11 cellular contexts compared by ENCODE assay signal in genomic region chr7:27108390-27109127, GRCh38. TPM values are rescaled to one million over a fixed set of nuclear protein-coding genes. Genes with fewer than 3 reads are reported as not detected.
DNase-seq lines count a peak whose midpoint lies in the region; ATAC-seq and TF ChIP-seq lines count a peak whose summit lies in the region.
"Had no signal": no experiment of that assay in that cellular context is flagged by ENCODE, and none has a peak within 500 bp of the region (broad histone marks: within the 10 kb centered on the region; RNA-seq: fewer than 3 reads in every experiment).

No MANE protein-coding gene starts in this region.

- TF ChIP-seq CTCF in adrenal gland (IDR thresholded peaks at IDR 0.05) (peak in 2 of 6 experiments; percentile 23 to 33), heart left ventricle (IDR thresholded peaks at IDR 0.05) (no peak), type B pancreatic cell (conservative IDR thresholded peaks at IDR 0.05) (peak; percentile 44), GM13977 (IDR thresholded peaks at IDR 0.05; ENCODE audit: extremely low read depth, insufficient read depth, missing control alignments) (no peak)

- H3K36me3 Mint-ChIP-seq in type B pancreatic cell: peaks cover 37% of the 10 kb centered on the region
- peaks cover 0 to 3% (median 0%) of the 10 kb centered on the region in 5 donors for H3K36me3 Mint-ChIP-seq in naive thymus-derived CD4-positive, alpha-beta T cell

- TF ChIP-seq POLR2A in adrenal gland (IDR thresholded peaks at IDR 0.05): peak in 1 of 2 donors; percentile 71
- peak in 1 of 2 donors; percentile 76 for TF ChIP-seq POLR2A in heart left ventricle (IDR thresholded peaks at IDR 0.05)

- in situ Hi-C loops in GM13977 (cut with MboI; ENCODE audit: low pct_unique_long_range_greater_than_20kb, low sequenced_read_pairs, unreplicated experiment): no loop called here

- H3K4me3 Mint-ChIP-seq in type B pancreatic cell: peak overlapping the region; percentile 97
- H3K4me3 Mint-ChIP-seq in naive thymus-derived CD4-positive, alpha-beta T cell: no peak overlapping the region

- H3K27ac Mint-ChIP-seq in type B pancreatic cell: peak overlapping the region; percentile 97
- no peak overlapping the region for H3K27ac Mint-ChIP-seq in naive thymus-derived CD4-positive, alpha-beta T cell

- H3K27me3 ChIP-seq in adrenal gland: no peaks in the 10 kb centered on the region
- peaks cover 63 to 100% (median 97%) of the 10 kb centered on the region in 9 donors for H3K27me3 ChIP-seq in heart left ventricle
- no peaks in the 10 kb centered on the region for H3K27me3 ChIP-seq in mucosa of stomach (ENCODE audit: control insufficient read depth, insufficient read depth, low read length)
- peaks cover 0 to 2% of the 10 kb centered on the region in 2 donors for H3K27me3 ChIP-seq in naive thymus-derived CD4-positive, alpha-beta T cell (ENCODE audit: control insufficient read depth in 2 of 2, insufficient read depth in 2 of 2, low read length in 2 of 2)

- DNase-seq in adrenal gland: peak in 3 of 7 donors; percentile 67 to 71 (median 69)
- peak in 1 of 5 donors; percentile 72 for DNase-seq in heart left ventricle
- peak; percentile 81 for DNase-seq in type B pancreatic cell (ENCODE audit: extremely low spot score, unreplicated experiment)
- no peak for DNase-seq in GM13977 (ENCODE audit: low spot score)
- DNase-seq in NCI-H1092 treated with DMSO at 0.1 percent for 48 hours (lab: John Stamatoyannopoulos, UW): no peak
- DNase-seq in naive thymus-derived CD4-positive, alpha-beta T cell: no peak
- no peak for DNase-seq in caudate nucleus (lab: John Stamatoyannopoulos, UW)
- DNase-seq: cortex of kidney, DND-41 had no signal

- no peaks in the 10 kb centered on the region for H3K36me3 ChIP-seq in adrenal gland (replicated peaks in 1 of 2)
- H3K36me3 ChIP-seq in heart left ventricle: no peaks in the 10 kb centered on the region
- no peaks in the 10 kb centered on the region for H3K36me3 ChIP-seq in mucosa of stomach (ENCODE audit: control insufficient read depth, insufficient read depth, low read length)
- no peaks in the 10 kb centered on the region for H3K36me3 ChIP-seq in naive thymus-derived CD4-positive, alpha-beta T cell (ENCODE audit: control insufficient read depth in 2 of 3, insufficient read depth in 3 of 3, low read length in 3 of 3)

- no peaks in the 10 kb centered on the region for H3K9me3 ChIP-seq in adrenal gland (replicated peaks in 1 of 3)
- no peaks in the 10 kb centered on the region for H3K9me3 ChIP-seq in heart left ventricle
- no peaks in the 10 kb centered on the region for H3K9me3 ChIP-seq in mucosa of stomach (ENCODE audit: control insufficient read depth, low read length)
- H3K9me3 ChIP-seq in naive thymus-derived CD4-positive, alpha-beta T cell (ENCODE audit: control insufficient read depth in 2 of 3, low read length in 3 of 3): no peaks in the 10 kb centered on the region

- peaks cover 54% of the 10 kb centered on the region for H3K4me1 Mint-ChIP-seq in type B pancreatic cell (ENCODE audit: unreplicated experiment)
- H3K4me1 Mint-ChIP-seq in naive thymus-derived CD4-positive, alpha-beta T cell: peaks cover 0 to 6% (median 3%) of the 10 kb centered on the region in 7 donors

- POLR2A ChIA-PET in naive thymus-derived CD4-positive, alpha-beta T cell (lab: Charles Lee): no interaction called here

- H3K27ac ChIP-seq in adrenal gland: peak overlapping the region; percentile 39 to 97 (median 61)
- H3K27ac ChIP-seq in heart left ventricle: peak overlapping the region in 9 of 12 donors; percentile 44 to 93 (median 67)
- no peak overlapping the region for H3K27ac ChIP-seq in naive thymus-derived CD4-positive, alpha-beta T cell (ENCODE audit: low read depth, low read length)
- no peak overlapping the region for H3K27ac ChIP-seq in caudate nucleus (ENCODE audit: low read depth, low read length)

- 30 to 51% (median 39%) methylated on average over 11 to 41 of the region's 41 CpGs for WGBS in adrenal gland, 4 donors
- WGBS in heart left ventricle, 4 donors: 10 to 16% (median 13%) methylated on average over 22 to 41 of the region's 41 CpGs

- intact Hi-C loops in adrenal gland (cut with DNase I): loop anchor here in 1 of 2 donors (10.0 kb wide), 1 partner anchor 244 kb away; the partner anchor contains the start of gene SKAP2
- intact Hi-C loops in heart left ventricle (cut with DNase I): no loop called here
- intact Hi-C loops in naive thymus-derived CD4-positive, alpha-beta T cell (cut with micrococcal nuclease): no loop called here

- H3K9ac ChIP-seq in mucosa of stomach (ENCODE audit: low read length): peak overlapping the region; percentile 83

- H3K4me3 ChIP-seq in adrenal gland (peak overlapping the region in 2 of 4 donors; percentile 2 to 45), heart left ventricle (peak overlapping the region in 7 of 12 donors; percentile 17 to 51 (median 36)), mucosa of stomach (ENCODE audit: low read length) (peak overlapping the region; percentile 7)
- no peak overlapping the region for H3K4me3 ChIP-seq in naive thymus-derived CD4-positive, alpha-beta T cell (ENCODE audit: low read length)
- H3K4me3 ChIP-seq: lung had no signal

- H3K4me1 ChIP-seq in adrenal gland (replicated peaks in 1 of 2) (peaks cover 0 to 17% of the 10 kb centered on the region in 2 donors), heart left ventricle (peaks cover 0 to 34% (median 3%) of the 10 kb centered on the region in 12 donors), mucosa of stomach (ENCODE audit: control insufficient read depth, insufficient read depth, low read length) (peaks cover 65% of the 10 kb centered on the region)
- H3K4me1 ChIP-seq in naive thymus-derived CD4-positive, alpha-beta T cell (ENCODE audit: control insufficient read depth in 2 of 2, insufficient read depth in 2 of 2, low read length in 2 of 2): no peaks in the 10 kb centered on the region

- H3K27me3 Mint-ChIP-seq in type B pancreatic cell: peaks cover 61% of the 10 kb centered on the region
- peaks cover 26 to 33% (median 31%) of the 10 kb centered on the region in 5 donors for H3K27me3 Mint-ChIP-seq in naive thymus-derived CD4-positive, alpha-beta T cell

- CTCF ChIA-PET in naive thymus-derived CD4-positive, alpha-beta T cell (lab: Charles Lee): no interaction called here

- ATAC-seq in heart left ventricle: peak; percentile 29 to 72 (median 52)
- no peak for ATAC-seq in naive thymus-derived CD4-positive, alpha-beta T cell

- no peaks in the 10 kb centered on the region for H3K9me3 Mint-ChIP-seq in type B pancreatic cell
- peaks cover 0 to 4% (median 0%) of the 10 kb centered on the region in 11 donors for H3K9me3 Mint-ChIP-seq in naive thymus-derived CD4-positive, alpha-beta T cell

RNA-seq across cellular contexts. Expression of gene HOXA2, which starts 6.1 kb away (rescaled TPM):
- total RNA-seq in adrenal gland (1 to 10 TPM in 5 of 8 donors, under 1 TPM in 2, not detected in 1; 0.41 to 1.9 (median 1.1) TPM), heart left ventricle (under 1 TPM in 2 of 9 donors, not detected in 7; 0.14 to 0.57 TPM), type B pancreatic cell (ENCODE audit: low replicate concordance) (7.7 and 26.8 TPM in 2 replicates)
- polyA plus RNA-seq in adrenal gland (1 to 10 TPM; 1.2 to 2.8 (median 2.0) TPM), heart left ventricle (under 1 TPM in 1 of 2 donors, not detected in 1; 0.03 TPM)
- not detected for total RNA-seq in naive thymus-derived CD4-positive, alpha-beta T cell
- not detected for polyA plus RNA-seq in naive thymus-derived CD4-positive, alpha-beta T cell

RNA-seq across cellular contexts. Expression of gene HOXA1, which starts 12.8 kb away (rescaled TPM):
- total RNA-seq in adrenal gland (1 to 10 TPM in 2 of 8 donors, under 1 TPM in 5, not detected in 1; 0.18 to 1.1 (median 0.90) TPM), heart left ventricle (under 1 TPM in 3 of 9 donors, not detected in 6; 0.12 to 0.66 (median 0.59) TPM), type B pancreatic cell (ENCODE audit: low replicate concordance) (9.5 and 22.0 TPM in 2 replicates)
- polyA plus RNA-seq in adrenal gland (under 1 TPM; 0.30 to 0.97 (median 0.32) TPM), heart left ventricle (under 1 TPM in 1 of 2 donors, not detected in 1; 0.07 TPM)
- total RNA-seq in naive thymus-derived CD4-positive, alpha-beta T cell: 1 to 10 TPM in 1 of 5 experiments, under 1 TPM in 3, not detected in 1; 0.10 to 1.1 (median 0.41) TPM
- under 1 TPM; 0.09 to 0.18 TPM for polyA plus RNA-seq in naive thymus-derived CD4-positive, alpha-beta T cell

RNA-seq across cellular contexts. Expression of gene HOXA4, which starts 22.0 kb away (rescaled TPM):
- total RNA-seq in adrenal gland (10 to 100 TPM in 1 of 8 donors, 1 to 10 TPM in 7; 3.5 to 10.9 (median 5.6) TPM), heart left ventricle (1 to 10 TPM in 3 of 9 donors, under 1 TPM in 5, not detected in 1; 0.23 to 2.6 (median 0.88) TPM), type B pancreatic cell (ENCODE audit: low replicate concordance) (28.5 and 37.6 TPM in 2 replicates)
- polyA plus RNA-seq in adrenal gland (10 to 100 TPM in 2 of 3 donors, 1 to 10 TPM in 1; 9.3 to 12.6 (median 11.3) TPM), heart left ventricle (under 1 TPM; 0.50 to 0.69 TPM)
- total RNA-seq in naive thymus-derived CD4-positive, alpha-beta T cell: not detected
- polyA plus RNA-seq in naive thymus-derived CD4-positive, alpha-beta T cell: under 1 TPM in 1 of 2 donors, not detected in 1; 0.41 TPM

RNA-seq across cellular contexts. Expression of gene HOXA5, which starts 34.9 kb away (rescaled TPM):
- total RNA-seq in adrenal gland: 100 to 1,000 TPM in 1 of 8 donors, 10 to 100 TPM in 7; 39.2 to 132 (median 65.7) TPM
- polyA plus RNA-seq in adrenal gland: 10 to 100 TPM; 21.8 to 42.0 (median 25.9) TPM
- 1 to 10 TPM in 1 of 9 donors, under 1 TPM in 2, not detected in 6; 0.28 to 2.8 (median 0.44) TPM for total RNA-seq in heart left ventricle
- polyA plus RNA-seq in heart left ventricle: under 1 TPM in 1 of 2 donors, not detected in 1; 0.07 TPM
- 55.0 and 77.7 TPM in 2 replicates for total RNA-seq in type B pancreatic cell (ENCODE audit: low replicate concordance)
- 1 to 10 TPM in 1 of 5 experiments, under 1 TPM in 1, not detected in 3; 0.88 to 2.2 TPM for total RNA-seq in naive thymus-derived CD4-positive, alpha-beta T cell
- not detected for polyA plus RNA-seq in naive thymus-derived CD4-positive, alpha-beta T cell

RNA-seq across cellular contexts. Expression of gene HOXA6, which starts 39.0 kb away (rescaled TPM):
- 10 to 100 TPM in 7 of 8 donors, 1 to 10 TPM in 1; 8.5 to 27.2 (median 16.8) TPM for total RNA-seq in adrenal gland
- 1 to 10 TPM; 1.3 to 5.6 (median 1.4) TPM for polyA plus RNA-seq in adrenal gland
- not detected for total RNA-seq in heart left ventricle
- polyA plus RNA-seq in heart left ventricle: not detected
- 4.2 and 10.9 TPM in 2 replicates for total RNA-seq in type B pancreatic cell (ENCODE audit: low replicate concordance)
- under 1 TPM in 2 of 5 experiments, not detected in 3; 0.32 to 0.49 TPM for total RNA-seq in naive thymus-derived CD4-positive, alpha-beta T cell
- not detected for polyA plus RNA-seq in naive thymus-derived CD4-positive, alpha-beta T cell

Comparison
In these comparisons a context has a peak if more than half of its experiments do, and no peak if none do; other contexts are left out.
1. H3K27ac ChIP-seq: peak in adrenal gland (5 of 5) and heart left ventricle (9 of 12); none in naive thymus-derived CD4-positive, alpha-beta T cell (single experiment) and caudate nucleus (single experiment).